ENCODE assay signal across 16 cellular contexts in the genomic region with DNA sequence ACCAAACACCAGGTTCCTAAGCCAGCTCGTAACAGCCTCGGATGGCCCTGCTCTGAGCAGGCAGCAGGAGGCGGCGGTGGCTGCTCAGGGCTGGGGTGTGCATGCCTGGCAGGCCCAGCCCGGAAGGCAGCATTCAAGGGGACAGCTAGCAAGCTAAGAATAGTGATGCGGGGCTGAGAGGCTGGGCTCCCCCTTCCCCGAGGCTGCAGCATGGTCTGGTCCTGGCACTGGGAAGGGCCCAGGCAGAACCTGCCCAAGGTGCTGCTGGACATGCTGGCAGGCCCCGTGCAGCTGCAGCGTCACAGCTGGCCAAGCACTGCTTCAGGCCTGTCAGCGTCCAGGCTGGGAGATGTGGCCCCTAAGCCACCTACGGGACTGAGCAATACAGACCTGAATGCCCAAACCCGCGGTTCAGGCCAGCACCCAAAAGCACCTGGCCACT. TPM values are rescaled to one million over a fixed set of nuclear protein-coding genes. Genes with fewer than 3 reads are reported as not detected.
DNase-seq lines count a peak whose midpoint lies in the region; ATAC-seq and TF ChIP-seq lines count a peak whose summit lies in the region.
"Had no signal": no experiment of that assay in that cellular context is flagged by ENCODE, and none has a peak within 500 bp of the region (broad histone marks: within the 10 kb centered on the region; RNA-seq: fewer than 3 reads in every experiment).

No MANE protein-coding gene starts in this region.

- H3K27ac Mint-ChIP-seq in activated naive CD8-positive, alpha-beta T cell treated with anti-CD3 and anti-CD28 coated beads for 36 hours: no peak overlapping the region
- H3K27ac Mint-ChIP-seq: activated naive CD8-positive, alpha-beta T cell treated with anti-CD3 and anti-CD28 coated beads, Interleukin-2, amount 10 ng/mL, durations not matched to agents 7 days and 5 days; memory B cell had no signal

- H3K4me1 Mint-ChIP-seq in activated naive CD8-positive, alpha-beta T cell treated with anti-CD3 and anti-CD28 coated beads for 36 hours: peaks cover 6% of the 10 kb centered on the region

- H3K27me3 ChIP-seq in right atrium auricular region: no peaks in the 10 kb centered on the region
- no peaks in the 10 kb centered on the region for H3K27me3 ChIP-seq in left ventricle myocardium inferior (ENCODE audit: low read depth)
- H3K27me3 ChIP-seq: thyroid gland had no signal

- H3K36me3 ChIP-seq in right atrium auricular region (peaks cover 7% of the 10 kb centered on the region), left ventricle myocardium inferior (peaks cover 25% of the 10 kb centered on the region)

- H3K9me3 Mint-ChIP-seq in activated naive CD8-positive, alpha-beta T cell treated with anti-CD3 and anti-CD28 coated beads for 36 hours: no peaks in the 10 kb centered on the region
- H3K9me3 Mint-ChIP-seq: activated naive CD8-positive, alpha-beta T cell treated with anti-CD3 and anti-CD28 coated beads, Interleukin-2, amount 10 ng/mL, durations not matched to agents 7 days and 5 days; memory B cell had no signal

- ATAC-seq in Right ventricle myocardium superior (ENCODE audit: poor library complexity) (peak; percentile 54), HG03571 (IDR thresholded peaks at IDR 0.05; ENCODE audit: unreplicated experiment) (no peak)
- ATAC-seq: foreskin keratinocyte had no signal

- H3K27me3 Mint-ChIP-seq in activated naive CD8-positive, alpha-beta T cell treated with anti-CD3 and anti-CD28 coated beads for 36 hours: no peaks in the 10 kb centered on the region
- H3K27me3 Mint-ChIP-seq: activated naive CD8-positive, alpha-beta T cell treated with anti-CD3 and anti-CD28 coated beads, Interleukin-2, amount 10 ng/mL, durations not matched to agents 7 days and 5 days had no signal

- intact Hi-C loops in Right ventricle myocardium superior (cut with DNase I) (no loop called here), left ventricle myocardium inferior (cut with micrococcal nuclease) (no loop called here)

- H3K9me3 ChIP-seq in right atrium auricular region (no peaks in the 10 kb centered on the region), left ventricle myocardium inferior (replicated peaks) (no peaks in the 10 kb centered on the region)
- H3K9me3 ChIP-seq: HAP-1, sigmoid colon, thyroid gland had no signal

- no peak overlapping the region for H3K4me3 Mint-ChIP-seq in activated naive CD8-positive, alpha-beta T cell treated with anti-CD3 and anti-CD28 coated beads for 36 hours
- H3K4me3 Mint-ChIP-seq: activated naive CD8-positive, alpha-beta T cell treated with anti-CD3 and anti-CD28 coated beads, Interleukin-2, amount 10 ng/mL, durations not matched to agents 7 days and 5 days; memory B cell had no signal

- DNase-seq in Right ventricle myocardium superior (peak; percentile 73), right atrium auricular region (ENCODE audit: low spot score) (no peak), NCI-H69 (lab: John Stamatoyannopoulos, UW) (peak; percentile 16), left ventricle myocardium inferior (peak; percentile 59), NCI-H2196 treated with DMSO at 0.1 percent for 48 hours (lab: John Stamatoyannopoulos, UW; ENCODE audit: unreplicated experiment) (no peak), NCI-H146 (lab: John Stamatoyannopoulos, UW) (no peak)
- DNase-seq in activated naive CD8-positive, alpha-beta T cell treated with anti-CD3 and anti-CD28 coated beads for 36 hours: no peak
- DNase-seq: activated CD4-positive, alpha-beta T cell treated with anti-CD3 and anti-CD28 coated beads for 4 hours; activated naive CD8-positive, alpha-beta T cell treated with anti-CD3 and anti-CD28 coated beads, Interleukin-2, amount 10 ng/mL, durations not matched to agents 7 days and 5 days; foreskin keratinocyte; sigmoid colon; thyroid gland had no signal

- TF ChIP-seq CTCF in right atrium auricular region (IDR thresholded peaks at IDR 0.05): peak in 1 of 2 donors; percentile 31
- peak; percentile 43 for TF ChIP-seq CTCF in left ventricle myocardium inferior (IDR thresholded peaks at IDR 0.05; ENCODE audit: borderline replicate concordance)

- no peaks in the 10 kb centered on the region for H3K36me3 Mint-ChIP-seq in activated naive CD8-positive, alpha-beta T cell treated with anti-CD3 and anti-CD28 coated beads for 36 hours
- H3K36me3 Mint-ChIP-seq: activated naive CD8-positive, alpha-beta T cell treated with anti-CD3 and anti-CD28 coated beads, Interleukin-2, amount 10 ng/mL, durations not matched to agents 7 days and 5 days had no signal

- H3K4me3 ChIP-seq in right atrium auricular region (no peak overlapping the region), left ventricle myocardium inferior (no peak overlapping the region)
- H3K4me3 ChIP-seq: HAP-1, sigmoid colon, thyroid gland had no signal

- H3K27ac ChIP-seq in right atrium auricular region (peak overlapping the region in 1 of 2 donors; percentile 15), left ventricle myocardium inferior (replicated peaks) (peak overlapping the region; percentile 79)
- H3K27ac ChIP-seq: foreskin keratinocyte, KMS-11, sigmoid colon, thyroid gland had no signal

- H3K4me1 ChIP-seq in right atrium auricular region: peaks cover 0 to 53% of the 10 kb centered on the region in 2 donors
- peaks cover 51% of the 10 kb centered on the region for H3K4me1 ChIP-seq in left ventricle myocardium inferior
- H3K4me1 ChIP-seq: foreskin keratinocyte, HAP-1 had no signal

RNA-seq across cellular contexts. Expression of a gene that starts 26.4 kb away (rescaled TPM):
- total RNA-seq in Right ventricle myocardium superior (32.2 TPM), right atrium auricular region (10 to 100 TPM; 17.1 to 18.9 TPM), left ventricle myocardium inferior (22.9 TPM)
- 1 to 10 TPM; 8.6 to 9.1 TPM for total RNA-seq in activated naive CD8-positive, alpha-beta T cell treated with anti-CD3 and anti-CD28 coated beads for 36 hours

RNA-seq across cellular contexts. Expression of a gene that starts 38.9 kb away (rescaled TPM):
- total RNA-seq in Right ventricle myocardium superior (28.6 TPM), right atrium auricular region (10 to 100 TPM; 14.5 to 17.3 TPM), left ventricle myocardium inferior (26.1 TPM)
- 1 to 10 TPM; 2.3 to 2.5 TPM for total RNA-seq in activated naive CD8-positive, alpha-beta T cell treated with anti-CD3 and anti-CD28 coated beads for 36 hours

RNA-seq across cellular contexts. Expression of a gene that starts 40.9 kb away (rescaled TPM):
- total RNA-seq in Right ventricle myocardium superior: 45.5 TPM
- total RNA-seq in right atrium auricular region: 10 to 100 TPM; 26.9 to 34.9 TPM
- total RNA-seq in left ventricle myocardium inferior: 45.3 TPM
- 10 to 100 TPM; 33.9 to 35.2 TPM for total RNA-seq in activated naive CD8-positive, alpha-beta T cell treated with anti-CD3 and anti-CD28 coated beads for 36 hours

Comparison
In these comparisons a context has a peak if more than half of its experiments do, and no peak if none do; other contexts are left out.
1. DNase-seq: peak in Right ventricle myocardium superior (single experiment), NCI-H69 (single experiment) and left ventricle myocardium inferior (single experiment); none in right atrium auricular region (single experiment), activated naive CD8-positive, alpha-beta T cell treated with anti-CD3 and anti-CD28 coated beads for 36 hours (single experiment), NCI-H2196 treated with DMSO at 0.1 percent for 48 hours (single experiment) and NCI-H146 (single experiment).